In genomic region chr6:137560184-137560563, GRCh38 we compare ENCODE assay signal across 24 cellular contexts.
DNase-seq lines count a peak whose midpoint lies in the region; ATAC-seq and TF ChIP-seq lines count a peak whose summit lies in the region.
"Had no signal": no experiment of that assay in that cellular context is flagged by ENCODE, and none has a peak within 500 bp of the region (broad histone marks: within the 10 kb centered on the region; RNA-seq: fewer than 3 reads in every experiment).

No MANE protein-coding gene starts in this region.

- peaks cover 2% of the 10 kb centered on the region for H3K36me3 Mint-ChIP-seq in activated CD4-positive, alpha-beta T cell treated with anti-CD3 and anti-CD28 coated beads for 36 hours (ENCODE audit: low read depth)
- peaks cover 0 to 40% (median 3%) of the 10 kb centered on the region in 3 donors for H3K36me3 Mint-ChIP-seq in CD8-positive, alpha-beta memory T cell
- H3K36me3 Mint-ChIP-seq in activated CD4-positive, alpha-beta memory T cell treated with anti-CD3 and anti-CD28 coated beads for 36 hours: peaks cover 9% of the 10 kb centered on the region
- H3K36me3 Mint-ChIP-seq in naive thymus-derived CD4-positive, alpha-beta T cell: peaks cover 6 to 27% (median 17%) of the 10 kb centered on the region in 5 donors
- no peaks in the 10 kb centered on the region for H3K36me3 Mint-ChIP-seq in WTC11

- no peaks in the 10 kb centered on the region for H3K27me3 Mint-ChIP-seq in activated CD4-positive, alpha-beta T cell treated with anti-CD3 and anti-CD28 coated beads for 36 hours
- peaks cover 4 to 6% of the 10 kb centered on the region in 2 donors for H3K27me3 Mint-ChIP-seq in CD8-positive, alpha-beta memory T cell
- H3K27me3 Mint-ChIP-seq in activated CD4-positive, alpha-beta memory T cell treated with anti-CD3 and anti-CD28 coated beads for 36 hours: no peaks in the 10 kb centered on the region
- peaks cover 0 to 24% (median 0%) of the 10 kb centered on the region in 5 donors for H3K27me3 Mint-ChIP-seq in naive thymus-derived CD4-positive, alpha-beta T cell
- H3K27me3 Mint-ChIP-seq in WTC11 (ENCODE audit: low read depth): no peaks in the 10 kb centered on the region
- H3K27me3 Mint-ChIP-seq: stimulated activated naive CD8-positive, alpha-beta T cell treated with anti-CD3 and anti-CD28 coated beads, Interleukin-15, amount 100 ng/mL, for 72 hours had no signal

- TF ChIP-seq CTCF in WTC11 (IDR thresholded peaks at IDR 0.05) (no peak), right lobe of liver (IDR thresholded peaks at IDR 0.05) (no peak)

- DNase-seq in activated CD4-positive, alpha-beta T cell treated with anti-CD3 and anti-CD28 coated beads for 36 hours: no peak
- DNase-seq in activated CD4-positive, alpha-beta T cell treated with anti-CD3 and anti-CD28 coated beads for 1 hour: no peak
- DNase-seq in CD8-positive, alpha-beta memory T cell: no peak
- no peak for DNase-seq in activated CD4-positive, alpha-beta memory T cell treated with anti-CD3 and anti-CD28 coated beads for 36 hours
- no peak for DNase-seq in naive thymus-derived CD4-positive, alpha-beta T cell
- DNase-seq in WTC11 (ENCODE audit: low spot score) (no peak), right lobe of liver (no peak)
- DNase-seq: 8988T; activated CD4-positive, CD25-positive, alpha-beta regulatory T cell; DMS153; dorsolateral prefrontal cortex; HCEC 1CT; hippocampal formation; NCI-H1417 treated with DMSO at 0.1 percent for 48 hours; NCI-H2081 treated with DMSO at 0.1 percent for 48 hours; NCI-H226; NCI-H69; Peyer's patch; SHP77 treated with DMSO at 0.1 percent for 48 hours; stimulated activated naive CD8-positive, alpha-beta T cell treated with anti-CD3 and anti-CD28 coated beads, Interleukin-15, amount 100 ng/mL, for 72 hours had no signal

- no peak overlapping the region for H3K4me3 Mint-ChIP-seq in activated CD4-positive, alpha-beta T cell treated with anti-CD3 and anti-CD28 coated beads for 36 hours
- peak overlapping the region; percentile 32 to 88 (median 64) for H3K4me3 Mint-ChIP-seq in CD8-positive, alpha-beta memory T cell
- no peak overlapping the region for H3K4me3 Mint-ChIP-seq in activated CD4-positive, alpha-beta memory T cell treated with anti-CD3 and anti-CD28 coated beads for 36 hours
- peak overlapping the region; percentile 57 to 82 (median 78) for H3K4me3 Mint-ChIP-seq in naive thymus-derived CD4-positive, alpha-beta T cell
- no peak overlapping the region for H3K4me3 Mint-ChIP-seq in WTC11

- H3K27ac ChIP-seq in CD8-positive, alpha-beta memory T cell (ENCODE audit: low read depth, low read length): no peak overlapping the region
- no peak overlapping the region for H3K27ac ChIP-seq in naive thymus-derived CD4-positive, alpha-beta T cell (ENCODE audit: low read depth, low read length)
- no peak overlapping the region for H3K27ac ChIP-seq in right lobe of liver
- H3K27ac ChIP-seq: body of pancreas, dorsolateral prefrontal cortex, gastroesophageal sphincter, KMS-11, Peyer's patch had no signal

- no peak overlapping the region for H3K4me3 ChIP-seq in CD8-positive, alpha-beta memory T cell (ENCODE audit: low read length)
- H3K4me3 ChIP-seq in naive thymus-derived CD4-positive, alpha-beta T cell (ENCODE audit: low read length): peak overlapping the region; percentile 25
- no peak overlapping the region for H3K4me3 ChIP-seq in right lobe of liver
- H3K4me3 ChIP-seq: body of pancreas, dorsolateral prefrontal cortex, gastroesophageal sphincter, Peyer's patch had no signal

- H3K27me3 ChIP-seq in CD8-positive, alpha-beta memory T cell (ENCODE audit: insufficient read depth, low read length, poor library complexity, severe bottlenecking): no peaks in the 10 kb centered on the region
- H3K27me3 ChIP-seq in naive thymus-derived CD4-positive, alpha-beta T cell (ENCODE audit: control insufficient read depth in 2 of 2, insufficient read depth in 2 of 2, low read length in 2 of 2): no peaks in the 10 kb centered on the region
- no peaks in the 10 kb centered on the region for H3K27me3 ChIP-seq in right lobe of liver
- H3K27me3 ChIP-seq: body of pancreas, gastroesophageal sphincter, Peyer's patch had no signal

- H3K9me3 Mint-ChIP-seq in activated CD4-positive, alpha-beta T cell treated with anti-CD3 and anti-CD28 coated beads for 36 hours (ENCODE audit: low read depth): peaks cover 7% of the 10 kb centered on the region
- H3K9me3 Mint-ChIP-seq in CD8-positive, alpha-beta memory T cell: peaks cover 2 to 18% (median 6%) of the 10 kb centered on the region in 5 donors
- H3K9me3 Mint-ChIP-seq in activated CD4-positive, alpha-beta memory T cell treated with anti-CD3 and anti-CD28 coated beads for 36 hours: peaks cover 3% of the 10 kb centered on the region
- H3K9me3 Mint-ChIP-seq in naive thymus-derived CD4-positive, alpha-beta T cell: peaks cover 0 to 52% (median 17%) of the 10 kb centered on the region in 11 donors
- peaks cover 22% of the 10 kb centered on the region for H3K9me3 Mint-ChIP-seq in WTC11

- no peak for ATAC-seq in activated CD4-positive, alpha-beta T cell treated with anti-CD3 and anti-CD28 coated beads for 36 hours
- no peak for ATAC-seq in naive thymus-derived CD4-positive, alpha-beta T cell
- no peak for ATAC-seq in WTC11
- ATAC-seq in right lobe of liver: no peak
- ATAC-seq in GM21737 (IDR thresholded peaks at IDR 0.05; ENCODE audit: unreplicated experiment): no peak
- ATAC-seq: body of pancreas; gastroesophageal sphincter; stimulated activated naive CD8-positive, alpha-beta T cell treated with anti-CD3 and anti-CD28 coated beads, Interleukin-15, amount 100 ng/mL, for 72 hours had no signal

- POLR2A ChIA-PET in activated CD4-positive, alpha-beta T cell treated with anti-CD3 and anti-CD28 coated beads for 36 hours (lab: Charles Lee): no interaction called here
- POLR2A ChIA-PET in CD8-positive, alpha-beta memory T cell (lab: Charles Lee): interaction anchor here (0.6 kb wide), 1 partner anchor 136 kb away, joined by 5 read pairs; no protein-coding TSS in a partner anchor
- POLR2A ChIA-PET in activated CD4-positive, alpha-beta memory T cell treated with anti-CD3 and anti-CD28 coated beads for 36 hours (lab: Charles Lee): no interaction called here
- POLR2A ChIA-PET in naive thymus-derived CD4-positive, alpha-beta T cell (lab: Charles Lee): interaction anchor here (0.6 to 4.6 kb wide), 10 partner anchors 9 to 350 kb away, joined by 3 to 43 read pairs (median 4); partner anchors contain the start of gene OLIG3
- POLR2A ChIA-PET in WTC11 (lab: Charles Lee): no interaction called here

- no peaks in the 10 kb centered on the region for H3K9me3 ChIP-seq in CD8-positive, alpha-beta memory T cell (ENCODE audit: low read length)
- H3K9me3 ChIP-seq in naive thymus-derived CD4-positive, alpha-beta T cell (ENCODE audit: control insufficient read depth in 2 of 3, low read length in 3 of 3): no peaks in the 10 kb centered on the region
- H3K9me3 ChIP-seq in right lobe of liver: no peaks in the 10 kb centered on the region
- H3K9me3 ChIP-seq: body of pancreas, gastroesophageal sphincter, Peyer's patch had no signal

- TF ChIP-seq POLR2A in right lobe of liver (IDR thresholded peaks at IDR 0.05): no peak

- peak overlapping the region; percentile 48 for H3K27ac Mint-ChIP-seq in activated CD4-positive, alpha-beta T cell treated with anti-CD3 and anti-CD28 coated beads for 36 hours
- H3K27ac Mint-ChIP-seq in CD8-positive, alpha-beta memory T cell: peak overlapping the region; percentile 46 to 97 (median 92)
- H3K27ac Mint-ChIP-seq in activated CD4-positive, alpha-beta memory T cell treated with anti-CD3 and anti-CD28 coated beads for 36 hours: peak overlapping the region; percentile 77
- H3K27ac Mint-ChIP-seq in naive thymus-derived CD4-positive, alpha-beta T cell: peak overlapping the region; percentile 39 to 93 (median 80)
- no peak overlapping the region for H3K27ac Mint-ChIP-seq in WTC11

- peaks cover 30% of the 10 kb centered on the region for H3K4me1 ChIP-seq in CD8-positive, alpha-beta memory T cell (ENCODE audit: insufficient read depth, low read length)
- peaks cover 26 to 29% of the 10 kb centered on the region in 2 donors for H3K4me1 ChIP-seq in naive thymus-derived CD4-positive, alpha-beta T cell (ENCODE audit: control insufficient read depth in 2 of 2, insufficient read depth in 2 of 2, low read length in 2 of 2)
- no peaks in the 10 kb centered on the region for H3K4me1 ChIP-seq in right lobe of liver
- H3K4me1 ChIP-seq: body of pancreas, gastroesophageal sphincter, Peyer's patch had no signal

- CTCF ChIA-PET in activated CD4-positive, alpha-beta T cell treated with anti-CD3 and anti-CD28 coated beads for 36 hours (lab: Charles Lee): interaction anchor here (1.1 to 1.2 kb wide), 3 partner anchors 9 to 73 kb away, joined by 3 read pairs; no protein-coding TSS in a partner anchor
- CTCF ChIA-PET in CD8-positive, alpha-beta memory T cell (lab: Charles Lee): interaction anchor here (1.4 to 3.2 kb wide), 4 partner anchors 10 to 29 kb away, joined by 4 to 14 read pairs (median 5); no protein-coding TSS in a partner anchor
- CTCF ChIA-PET in activated CD4-positive, alpha-beta memory T cell treated with anti-CD3 and anti-CD28 coated beads for 36 hours (lab: Charles Lee): interaction anchor here (1.2 to 2.0 kb wide), 2 partner anchors 13 to 29 kb away, joined by 4 to 6 read pairs; no protein-coding TSS in a partner anchor
- CTCF ChIA-PET in naive thymus-derived CD4-positive, alpha-beta T cell (lab: Charles Lee): interaction anchor here (1.0 to 2.0 kb wide), 8 partner anchors 8 to 29 kb away, joined by 3 to 9 read pairs (median 4); no protein-coding TSS in a partner anchor
- CTCF ChIA-PET in WTC11 (lab: Charles Lee): interaction anchor here (0.8 to 2.2 kb wide), 4 partner anchors 10 to 64 kb away, joined by 4 to 17 read pairs (median 5); no protein-coding TSS in a partner anchor

- intact Hi-C loops in activated CD4-positive, alpha-beta T cell treated with anti-CD3 and anti-CD28 coated beads for 36 hours (cut with DNase I, micrococcal nuclease): no loop called here
- intact Hi-C loops in activated CD4-positive, alpha-beta memory T cell treated with anti-CD3 and anti-CD28 coated beads for 36 hours (cut with micrococcal nuclease): no loop called here
- intact Hi-C loops in naive thymus-derived CD4-positive, alpha-beta T cell (cut with micrococcal nuclease): no loop called here
- intact Hi-C loops in right lobe of liver (cut with DNase I): no loop called here

- H3K4me1 Mint-ChIP-seq in activated CD4-positive, alpha-beta T cell treated with anti-CD3 and anti-CD28 coated beads for 36 hours: peaks cover 31% of the 10 kb centered on the region
- peaks cover 38 to 47% (median 44%) of the 10 kb centered on the region in 3 donors for H3K4me1 Mint-ChIP-seq in CD8-positive, alpha-beta memory T cell
- peaks cover 38% of the 10 kb centered on the region for H3K4me1 Mint-ChIP-seq in activated CD4-positive, alpha-beta memory T cell treated with anti-CD3 and anti-CD28 coated beads for 36 hours (ENCODE audit: low read depth)
- peaks cover 24 to 55% (median 40%) of the 10 kb centered on the region in 7 donors for H3K4me1 Mint-ChIP-seq in naive thymus-derived CD4-positive, alpha-beta T cell
- peaks cover 6% of the 10 kb centered on the region; the same call in 1 of the 2 replicates for H3K4me1 Mint-ChIP-seq in WTC11

- WGBS in right lobe of liver (ENCODE audit: insufficient coverage, low coverage, low lambda C conversion rate, missing lambda C conversion rate): no CpG with 5 or more reads among the region's 1 CpG

- no peaks in the 10 kb centered on the region for H3K36me3 ChIP-seq in CD8-positive, alpha-beta memory T cell (ENCODE audit: insufficient read depth, low read length)
- no peaks in the 10 kb centered on the region for H3K36me3 ChIP-seq in naive thymus-derived CD4-positive, alpha-beta T cell (ENCODE audit: control insufficient read depth in 2 of 3, insufficient read depth in 3 of 3, low read length in 3 of 3)
- no peaks in the 10 kb centered on the region for H3K36me3 ChIP-seq in right lobe of liver
- H3K36me3 ChIP-seq: gastroesophageal sphincter, Peyer's patch had no signal

Comparison
In these comparisons a context has a peak if more than half of its experiments do, and no peak if none do; other contexts are left out.
1. H3K4me3 Mint-ChIP-seq: peak in CD8-positive, alpha-beta memory T cell (7 of 7) and naive thymus-derived CD4-positive, alpha-beta T cell (10 of 10); none in activated CD4-positive, alpha-beta T cell treated with anti-CD3 and anti-CD28 coated beads for 36 hours (single experiment), activated CD4-positive, alpha-beta memory T cell treated with anti-CD3 and anti-CD28 coated beads for 36 hours (single experiment) and WTC11 (single experiment).
2. POLR2A ChIA-PET loops: an anchor here in CD8-positive, alpha-beta memory T cell (0.6 kb wide) and naive thymus-derived CD4-positive, alpha-beta T cell (0.6 to 4.6 kb wide); none called in activated CD4-positive, alpha-beta T cell treated with anti-CD3 and anti-CD28 coated beads for 36 hours, activated CD4-positive, alpha-beta memory T cell treated with anti-CD3 and anti-CD28 coated beads for 36 hours and WTC11.